1 cellular context compared by ENCODE assay signal in genomic region chr18:2569338-2570207, GRCh38.
A peak's percentile ranks its signal among the peaks of the same experiment; 100 is the strongest.
TF ChIP-seq lines count a peak whose summit lies in the region.

No MANE protein-coding gene starts in this region.

TF ChIP-seq in K562, 482 proteins besides CTCF, POLR2A, EP300 and RAD21 (continued from another document):
- TF ChIP-seq ATF2 (CRISPR knock-in tag; IDR thresholded peaks at IDR 0.05) (no peak), ZBTB12 (CRISPR knock-in tag; IDR thresholded peaks at IDR 0.05) (no peak), MTA3 (IDR thresholded peaks at IDR 0.05; ENCODE audit: borderline replicate concordance) (peak; percentile 62; the same call in 1 of the 2 replicates), RERE (CRISPR knock-in tag; IDR thresholded peaks at IDR 0.05; ENCODE audit: borderline replicate concordance) (no peak), KAT8 (IDR thresholded peaks at IDR 0.05; ENCODE audit: low read depth) (no peak), SNAPC5 (CRISPR knock-in tag; IDR thresholded peaks at IDR 0.05) (no peak), SIN3A (IDR thresholded peaks at IDR 0.05; ENCODE audit: borderline replicate concordance in 2 of 2, control insufficient read depth in 1 of 2, low read depth in 2 of 2, low read length in 2 of 2) (peak in 1 of 2 experiments; percentile 40; a peak in 1 of 4 replicates), FOSL1 (tag; conservative IDR thresholded peaks at IDR 0.05) (no peak), SMARCE1 (IDR thresholded peaks at IDR 0.05) (peak; percentile 57; the same call in 1 of the 2 replicates), STAT5B (CRISPR knock-in tag; IDR thresholded peaks at IDR 0.05) (no peak), TBL1XR1 (IDR thresholded peaks at IDR 0.05; ENCODE audit: low read length in 2 of 2) (no peak), ZNF764 (CRISPR knock-in tag; IDR thresholded peaks at IDR 0.05; ENCODE audit: low read depth) (no peak), ARNT (IDR thresholded peaks at IDR 0.05) (0 out of 4 replicates have a peak, but pooled peaks of 1 of the 2 experiments have one; percentile 50), HMGXB4 (CRISPR knock-in tag; IDR thresholded peaks at IDR 0.05) (no peak), ZFP91 (CRISPR knock-in tag; IDR thresholded peaks at IDR 0.05) (no peak), RBM17 (IDR thresholded peaks at IDR 0.05; ENCODE audit: borderline replicate concordance, low read depth, low read length) (no peak), E2F4 (CRISPR knock-in tag; IDR thresholded peaks at IDR 0.05; ENCODE audit: low read depth) (no peak), ARHGAP35 (IDR thresholded peaks at IDR 0.05; ENCODE audit: partially characterized antibody) (no peak), KDM5B (IDR thresholded peaks at IDR 0.05; ENCODE audit: insufficient replicate concordance, low read depth, low read length) (no peak), RBM15 (IDR thresholded peaks at IDR 0.05; ENCODE audit: insufficient read depth, low read length) (no peak), CAMTA2 (CRISPR knock-in tag; conservative IDR thresholded peaks at IDR 0.05) (no peak), LCOR (CRISPR knock-in tag; IDR thresholded peaks at IDR 0.05) (no peak), FOS (IDR thresholded peaks at IDR 0.05; ENCODE audit: extremely low read depth, insufficient read length) (no peak), ESRRA (IDR thresholded peaks at IDR 0.05; ENCODE audit: borderline replicate concordance, low read depth) (no peak), PHF21A (IDR thresholded peaks at IDR 0.05; ENCODE audit: borderline replicate concordance, low read depth) (no peak), SIN3B (IDR thresholded peaks at IDR 0.05; ENCODE audit: low read depth) (no peak), MTF1 (CRISPR knock-in tag; IDR thresholded peaks at IDR 0.05; ENCODE audit: borderline replicate concordance) (no peak), ZNF3 (CRISPR knock-in tag; IDR thresholded peaks at IDR 0.05) (no peak), RUNX1 (IDR thresholded peaks at IDR 0.05; ENCODE audit: low read depth) (no peak), NFE2 (IDR thresholded peaks at IDR 0.05; ENCODE audit: low read depth) (peak; percentile 92), ZMIZ1 (IDR thresholded peaks at IDR 0.05; ENCODE audit: low read depth in 2 of 2, low read length in 2 of 2) (no peak), ZNF316 (IDR thresholded peaks at IDR 0.05) (peak; percentile 93), DLX4 (CRISPR knock-in tag; IDR thresholded peaks at IDR 0.05) (no peak), SMARCA4 (IDR thresholded peaks at IDR 0.05) (peak; percentile 62; the same call in 1 of the 2 replicates), RHOXF2B (CRISPR knock-in tag; conservative IDR thresholded peaks at IDR 0.05) (no peak), CBFB (CRISPR knock-in tag; IDR thresholded peaks at IDR 0.05) (no peak)
